ENCODE assay signal across 14 cellular contexts in the genomic region with DNA sequence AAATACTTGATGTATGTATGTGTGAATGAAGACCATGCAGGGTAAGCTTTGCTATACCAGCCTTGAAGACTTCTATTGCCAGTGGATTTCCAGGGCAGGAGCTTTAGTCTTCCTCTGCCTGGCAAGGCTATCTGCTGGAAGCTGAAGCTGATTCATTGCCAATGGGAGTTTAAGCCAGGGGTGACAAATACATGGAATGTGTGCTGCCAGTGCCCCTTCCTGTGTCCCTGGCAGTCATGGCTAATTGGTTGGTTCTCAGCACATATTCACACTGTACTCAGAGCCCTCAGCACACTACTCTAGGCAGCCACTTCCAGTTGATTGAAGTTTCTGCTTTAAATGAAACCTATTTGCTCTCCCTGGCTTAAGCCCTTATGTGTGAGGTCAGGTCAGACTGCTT. TPM values are rescaled to one million over a fixed set of nuclear protein-coding genes. Genes with fewer than 3 reads are reported as not detected.
DNase-seq lines count a peak whose midpoint lies in the region; ATAC-seq and TF ChIP-seq lines count a peak whose summit lies in the region.
"Had no signal": no experiment of that assay in that cellular context is flagged by ENCODE, and none has a peak within 500 bp of the region (broad histone marks: within the 10 kb centered on the region; RNA-seq: fewer than 3 reads in every experiment).

No MANE protein-coding gene starts in this region.

- intact Hi-C loops in activated T-helper 1 cell treated with anti-CD3 and anti-CD28 coated beads, Interleukin-12 subunit alpha, Interleukin-12 subunit beta, Interleukin-2, Interleukin-4 antibody, amounts not matched to agents 30 ng/mL and 10 ng/mL and 1 ng/mL, durations not matched to agents 14 hours and 24 hours and 36 hours (cut with micrococcal nuclease): loop anchor here (10.0 kb wide), 1 partner anchor 1381 kb away; a partner anchor contains a TSS
- intact Hi-C loops in right cardiac atrium (cut with DNase I): loop anchor here in 2 of 4 donors (5.0 to 10.0 kb wide), 3 partner anchors 138 to 337 kb away; no protein-coding TSS in a partner anchor

- TF ChIP-seq CTCF in thoracic aorta (IDR thresholded peaks at IDR 0.05): no peak

- ATAC-seq in right cardiac atrium: peak in 1 of 2 donors; percentile 13
- ATAC-seq in thoracic aorta (ENCODE audit: insufficient number of reproducible peaks, low FRiP score, low read depth): peak; percentile 10
- ATAC-seq in GM18502 (IDR thresholded peaks at IDR 0.05; ENCODE audit: poor library complexity, unreplicated experiment): no peak
- ATAC-seq: upper lobe of right lung had no signal

- peaks cover 20% of the 10 kb centered on the region for H3K4me1 Mint-ChIP-seq in activated naive CD8-positive, alpha-beta T cell (ENCODE audit: low read depth)
- H3K4me1 Mint-ChIP-seq in activated naive CD8-positive, alpha-beta T cell treated with anti-CD3 and anti-CD28 coated beads for 36 hours: peaks cover 17% of the 10 kb centered on the region
- H3K4me1 Mint-ChIP-seq in activated T-helper 1 cell treated with anti-CD3 and anti-CD28 coated beads, Interleukin-12 subunit alpha, Interleukin-12 subunit beta, Interleukin-2, Interleukin-4 antibody, amounts not matched to agents 30 ng/mL and 10 ng/mL and 1 ng/mL, durations not matched to agents 14 hours and 24 hours and 36 hours (ENCODE audit: low read depth): peaks cover 24% of the 10 kb centered on the region
- peaks cover 22 to 31% of the 10 kb centered on the region in 2 donors for H3K4me1 Mint-ChIP-seq in immature natural killer cell

- peak overlapping the region; percentile 87 for H3K4me3 Mint-ChIP-seq in activated naive CD8-positive, alpha-beta T cell
- no peak overlapping the region for H3K4me3 Mint-ChIP-seq in activated naive CD8-positive, alpha-beta T cell treated with anti-CD3 and anti-CD28 coated beads for 36 hours
- peak overlapping the region; percentile 88 for H3K4me3 Mint-ChIP-seq in activated T-helper 1 cell treated with anti-CD3 and anti-CD28 coated beads, Interleukin-12 subunit alpha, Interleukin-12 subunit beta, Interleukin-2, Interleukin-4 antibody, amounts not matched to agents 30 ng/mL and 10 ng/mL and 1 ng/mL, durations not matched to agents 14 hours and 24 hours and 36 hours
- H3K4me3 Mint-ChIP-seq in immature natural killer cell: peak overlapping the region in 2 of 5 donors; percentile 44 to 93

- H3K9me3 Mint-ChIP-seq in activated naive CD8-positive, alpha-beta T cell (ENCODE audit: low read depth): no peaks in the 10 kb centered on the region
- H3K9me3 Mint-ChIP-seq in activated naive CD8-positive, alpha-beta T cell treated with anti-CD3 and anti-CD28 coated beads for 36 hours: no peaks in the 10 kb centered on the region
- H3K9me3 Mint-ChIP-seq in activated T-helper 1 cell treated with anti-CD3 and anti-CD28 coated beads, Interleukin-12 subunit alpha, Interleukin-12 subunit beta, Interleukin-2, Interleukin-4 antibody, amounts not matched to agents 30 ng/mL and 10 ng/mL and 1 ng/mL, durations not matched to agents 14 hours and 24 hours and 36 hours: no peaks in the 10 kb centered on the region
- no peaks in the 10 kb centered on the region for H3K9me3 Mint-ChIP-seq in immature natural killer cell

- H3K27me3 Mint-ChIP-seq in activated naive CD8-positive, alpha-beta T cell: no peaks in the 10 kb centered on the region
- H3K27me3 Mint-ChIP-seq in activated naive CD8-positive, alpha-beta T cell treated with anti-CD3 and anti-CD28 coated beads for 36 hours: no peaks in the 10 kb centered on the region
- no peaks in the 10 kb centered on the region for H3K27me3 Mint-ChIP-seq in activated T-helper 1 cell treated with anti-CD3 and anti-CD28 coated beads, Interleukin-12 subunit alpha, Interleukin-12 subunit beta, Interleukin-2, Interleukin-4 antibody, amounts not matched to agents 30 ng/mL and 10 ng/mL and 1 ng/mL, durations not matched to agents 14 hours and 24 hours and 36 hours (ENCODE audit: insufficient read depth)
- H3K27me3 Mint-ChIP-seq in immature natural killer cell (ENCODE audit: low read depth in 3 of 3): peaks cover 1 to 2% (median 2%) of the 10 kb centered on the region in 3 donors

- peaks cover 5% of the 10 kb centered on the region for H3K4me1 ChIP-seq in right cardiac atrium (ENCODE audit: control insufficient read depth, insufficient read depth, low read length)
- peaks cover 10 to 43% of the 10 kb centered on the region in 2 donors for H3K4me1 ChIP-seq in thoracic aorta (ENCODE audit: control insufficient read depth in 1 of 2, low read depth in 2 of 2)

- no peak overlapping the region for H3K27ac Mint-ChIP-seq in activated naive CD8-positive, alpha-beta T cell
- H3K27ac Mint-ChIP-seq in activated naive CD8-positive, alpha-beta T cell treated with anti-CD3 and anti-CD28 coated beads for 36 hours: no peak overlapping the region
- no peak overlapping the region for H3K27ac Mint-ChIP-seq in activated T-helper 1 cell treated with anti-CD3 and anti-CD28 coated beads, Interleukin-12 subunit alpha, Interleukin-12 subunit beta, Interleukin-2, Interleukin-4 antibody, amounts not matched to agents 30 ng/mL and 10 ng/mL and 1 ng/mL, durations not matched to agents 14 hours and 24 hours and 36 hours
- H3K27ac Mint-ChIP-seq in immature natural killer cell: peak overlapping the region in 2 of 6 donors; percentile 2 to 91

- H3K36me3 Mint-ChIP-seq in activated naive CD8-positive, alpha-beta T cell: no peaks in the 10 kb centered on the region
- H3K36me3 Mint-ChIP-seq in activated naive CD8-positive, alpha-beta T cell treated with anti-CD3 and anti-CD28 coated beads for 36 hours: peaks cover 3% of the 10 kb centered on the region
- no peaks in the 10 kb centered on the region for H3K36me3 Mint-ChIP-seq in activated T-helper 1 cell treated with anti-CD3 and anti-CD28 coated beads, Interleukin-12 subunit alpha, Interleukin-12 subunit beta, Interleukin-2, Interleukin-4 antibody, amounts not matched to agents 30 ng/mL and 10 ng/mL and 1 ng/mL, durations not matched to agents 14 hours and 24 hours and 36 hours (ENCODE audit: low read depth)
- no peaks in the 10 kb centered on the region for H3K36me3 Mint-ChIP-seq in immature natural killer cell

- no peak for DNase-seq in activated naive CD8-positive, alpha-beta T cell treated with anti-CD3 and anti-CD28 coated beads for 36 hours
- no peak for DNase-seq in activated T-helper 1 cell treated with anti-CD3 and anti-CD28 coated beads, Interleukin-12 subunit alpha, Interleukin-12 subunit beta, Interleukin-2, Interleukin-4 antibody, amounts not matched to agents 30 ng/mL and 10 ng/mL and 1 ng/mL, durations not matched to agents 14 hours and 24 hours and 36 hours (ENCODE audit: low spot score)
- peak in 1 of 3 donors; percentile 61 for DNase-seq in right cardiac atrium
- no peak for DNase-seq in thoracic aorta (ENCODE audit: low spot score)
- DNase-seq in immature natural killer cell: no peak
- DNase-seq in NOMO-1 treated with dmso at 0.1 percent for 144 hours (lab: John Stamatoyannopoulos, UW; ENCODE audit: unreplicated experiment): no peak
- DNase-seq: DMS 273 treated with DMSO at 0.1 percent for 48 hours, NCI-H2081 treated with DMSO at 0.1 percent for 48 hours, nucleus accumbens, SW 1271, upper lobe of right lung had no signal

- H3K4me3 ChIP-seq in right cardiac atrium (ENCODE audit: low read length): no peak overlapping the region
- peak overlapping the region; percentile 79 for H3K4me3 ChIP-seq in thoracic aorta

- H3K9me3 ChIP-seq in right cardiac atrium (ENCODE audit: control insufficient read depth, low read length): no peaks in the 10 kb centered on the region
- H3K9me3 ChIP-seq in thoracic aorta: no peaks in the 10 kb centered on the region
- H3K9me3 ChIP-seq: breast epithelium, upper lobe of right lung had no signal

- peak overlapping the region; percentile 23 for H3K27ac ChIP-seq in right cardiac atrium (ENCODE audit: low read length)
- H3K27ac ChIP-seq in thoracic aorta: peak overlapping the region; percentile 72 to 84
- H3K27ac ChIP-seq: breast epithelium, upper lobe of right lung had no signal

- H3K27me3 ChIP-seq in right cardiac atrium (ENCODE audit: control insufficient read depth, insufficient read depth): no peaks in the 10 kb centered on the region
- H3K27me3 ChIP-seq in thoracic aorta (replicated peaks; ENCODE audit: insufficient read depth): no peaks in the 10 kb centered on the region
- H3K27me3 ChIP-seq: breast epithelium, upper lobe of right lung had no signal

- no peaks in the 10 kb centered on the region for H3K36me3 ChIP-seq in thoracic aorta
- H3K36me3 ChIP-seq: breast epithelium, upper lobe of right lung had no signal

RNA-seq across cellular contexts. Expression of a gene that starts 1.5 kb away (rescaled TPM):
- total RNA-seq in activated naive CD8-positive, alpha-beta T cell treated with anti-CD3 and anti-CD28 coated beads for 36 hours: 1 to 10 TPM; 3.0 TPM
- 2.5 and 2.8 TPM in 2 replicates for total RNA-seq in activated T-helper 1 cell treated with anti-CD3 and anti-CD28 coated beads, Interleukin-12 subunit alpha, Interleukin-12 subunit beta, Interleukin-2, Interleukin-4 antibody, amounts not matched to agents 30 ng/mL and 10 ng/mL and 1 ng/mL, durations not matched to agents 14 hours and 24 hours and 36 hours
- total RNA-seq in right cardiac atrium (1 to 10 TPM; 3.8 to 5.9 (median 5.0) TPM), thoracic aorta (10 to 100 TPM in 1 of 2 donors, 1 to 10 TPM in 1; 7.6 to 15.4 TPM)
- polyA plus RNA-seq in right cardiac atrium (1.6 TPM), immature natural killer cell (under 1 TPM in 2 of 3 donors, not detected in 1; 0.33 to 0.68 TPM)

RNA-seq across cellular contexts. Expression of a gene that starts 43.0 kb away (rescaled TPM):
- 10 to 100 TPM; 26.9 to 28.7 TPM for total RNA-seq in activated naive CD8-positive, alpha-beta T cell treated with anti-CD3 and anti-CD28 coated beads for 36 hours
- total RNA-seq in activated T-helper 1 cell treated with anti-CD3 and anti-CD28 coated beads, Interleukin-12 subunit alpha, Interleukin-12 subunit beta, Interleukin-2, Interleukin-4 antibody, amounts not matched to agents 30 ng/mL and 10 ng/mL and 1 ng/mL, durations not matched to agents 14 hours and 24 hours and 36 hours: 36.7 and 40.1 TPM in 2 replicates
- 100 to 1,000 TPM in 2 of 4 donors, 10 to 100 TPM in 2; 89.3 to 105 (median 99.1) TPM for total RNA-seq in right cardiac atrium
- 93.7 TPM for polyA plus RNA-seq in right cardiac atrium
- total RNA-seq in thoracic aorta: 100 to 1,000 TPM; 174 to 238 TPM
- polyA plus RNA-seq in immature natural killer cell: 10 to 100 TPM; 16.1 to 28.7 (median 27.4) TPM
